ENCODE assay signal across 1 cellular context in the genomic region with DNA sequence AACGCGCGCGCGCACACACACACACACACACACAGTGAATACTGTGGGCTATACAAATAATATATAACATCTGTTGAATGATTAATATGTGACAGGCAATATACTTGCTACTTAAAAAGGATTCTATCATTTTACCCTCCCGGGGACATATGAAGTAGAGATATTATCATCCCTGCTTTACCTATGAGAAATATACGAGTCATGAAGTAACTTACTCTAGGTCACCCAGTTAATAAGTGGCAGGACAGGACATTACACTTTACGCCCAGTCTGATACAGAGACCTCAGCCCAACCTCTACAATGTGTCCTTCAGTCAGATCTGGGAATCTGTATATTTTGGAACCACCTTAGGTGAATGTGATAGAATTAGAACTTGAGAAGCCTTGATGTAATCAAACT.
TF ChIP-seq lines count a peak whose summit lies in the region.

No MANE protein-coding gene starts in this region.

TF ChIP-seq in GM23338, 12 proteins besides CTCF, POLR2A, EP300 and RAD21 (continued from another document):
- TF ChIP-seq, protein P1, sequence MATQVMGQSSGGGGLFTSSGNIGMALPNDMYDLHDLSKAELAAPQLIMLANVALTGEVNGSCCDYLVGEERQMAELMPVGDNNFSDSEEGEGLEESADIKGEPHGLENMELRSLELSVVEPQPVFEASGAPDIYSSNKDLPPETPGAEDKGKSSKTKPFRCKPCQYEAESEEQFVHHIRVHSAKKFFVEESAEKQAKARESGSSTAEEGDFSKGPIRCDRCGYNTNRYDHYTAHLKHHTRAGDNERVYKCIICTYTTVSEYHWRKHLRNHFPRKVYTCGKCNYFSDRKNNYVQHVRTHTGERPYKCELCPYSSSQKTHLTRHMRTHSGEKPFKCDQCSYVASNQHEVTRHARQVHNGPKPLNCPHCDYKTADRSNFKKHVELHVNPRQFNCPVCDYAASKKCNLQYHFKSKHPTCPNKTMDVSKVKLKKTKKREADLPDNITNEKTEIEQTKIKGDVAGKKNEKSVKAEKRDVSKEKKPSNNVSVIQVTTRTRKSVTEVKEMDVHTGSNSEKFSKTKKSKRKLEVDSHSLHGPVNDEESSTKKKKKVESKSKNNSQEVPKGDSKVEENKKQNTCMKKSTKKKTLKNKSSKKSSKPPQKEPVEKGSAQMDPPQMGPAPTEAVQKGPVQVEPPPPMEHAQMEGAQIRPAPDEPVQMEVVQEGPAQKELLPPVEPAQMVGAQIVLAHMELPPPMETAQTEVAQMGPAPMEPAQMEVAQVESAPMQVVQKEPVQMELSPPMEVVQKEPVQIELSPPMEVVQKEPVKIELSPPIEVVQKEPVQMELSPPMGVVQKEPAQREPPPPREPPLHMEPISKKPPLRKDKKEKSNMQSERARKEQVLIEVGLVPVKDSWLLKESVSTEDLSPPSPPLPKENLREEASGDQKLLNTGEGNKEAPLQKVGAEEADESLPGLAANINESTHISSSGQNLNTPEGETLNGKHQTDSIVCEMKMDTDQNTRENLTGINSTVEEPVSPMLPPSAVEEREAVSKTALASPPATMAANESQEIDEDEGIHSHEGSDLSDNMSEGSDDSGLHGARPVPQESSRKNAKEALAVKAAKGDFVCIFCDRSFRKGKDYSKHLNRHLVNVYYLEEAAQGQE (IDR thresholded peaks at IDR 0.05; ENCODE audit: unreplicated experiment), result no peak
- no peak for TF ChIP-seq STAT1 (IDR thresholded peaks at IDR 0.05; ENCODE audit: unreplicated experiment)
